Comparison of ENCODE assay signal across 29 cellular contexts in the genomic region with DNA sequence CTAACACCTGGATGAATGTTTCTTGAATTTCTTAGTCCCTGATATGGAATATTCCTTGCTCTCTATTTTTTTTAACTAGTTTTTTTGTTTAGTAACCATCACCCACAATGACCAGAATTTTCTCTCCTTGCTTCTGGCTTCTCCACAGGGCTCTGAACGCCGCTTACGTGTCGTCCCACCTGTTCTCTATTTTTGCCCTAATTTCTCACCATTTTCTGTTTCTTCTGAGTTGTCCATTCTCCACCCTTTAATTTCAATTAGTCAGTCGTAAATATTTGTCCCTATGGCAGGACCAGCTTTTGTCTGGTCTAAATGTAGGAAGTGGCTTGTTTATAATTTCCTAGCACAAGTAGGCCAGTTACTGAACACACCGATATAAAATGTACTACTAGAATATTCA. TPM values are rescaled to one million over a fixed set of nuclear protein-coding genes. Genes with fewer than 3 reads are reported as not detected.
"Had no signal": no experiment of that assay in that cellular context is flagged by ENCODE, and none has a peak within 500 bp of the region (broad histone marks: within the 10 kb centered on the region; RNA-seq: fewer than 3 reads in every experiment).

No MANE protein-coding gene starts in this region.

- H3K27ac Mint-ChIP-seq: immature natural killer cell; memory B cell; naive thymus-derived CD4-positive, alpha-beta T cell; natural killer cell treated with Interleukin-12 subunit alpha and Interleukin-12 subunit beta and Interleukin-15 and Interleukin-18, amount 100 ng/mL, for 72 hours; progenitor cell of endocrine pancreas; stimulated activated naive CD8-positive, alpha-beta T cell treated with anti-CD3 and anti-CD28 coated beads, Interleukin-15, Interleukin-2, amounts not matched to agents 100 ng/mL and 50 ng/mL, for 24 hours had no signal

- H3K27me3 Mint-ChIP-seq: memory B cell; naive thymus-derived CD4-positive, alpha-beta T cell; progenitor cell of endocrine pancreas; stimulated activated naive CD8-positive, alpha-beta T cell treated with anti-CD3 and anti-CD28 coated beads, Interleukin-15, Interleukin-2, amounts not matched to agents 100 ng/mL and 50 ng/mL, for 24 hours had no signal

- H3K4me1 ChIP-seq: left lung, right atrium auricular region, suprapubic skin, upper lobe of right lung had no signal

- H3K4me3 ChIP-seq: left lung, lung, mucosa of descending colon, ovary, right atrium auricular region, skin epidermis, suprapubic skin, thoracic aorta, tibial artery, upper lobe of right lung had no signal

- DNase-seq: hypothalamus; immature natural killer cell; kidney glomerular epithelial cell; left cardiac atrium; left lung; midbrain; mucosa of descending colon; naive thymus-derived CD4-positive, alpha-beta T cell; ovary; stimulated activated CD4-positive, alpha-beta T cell treated with anti-CD3 and anti-CD28 coated beads, Interleukin-12 subunit alpha, Interleukin-12 subunit beta, amount 100 ng/mL, for 4 hours; stimulated activated CD4-positive, alpha-beta T cell treated with anti-CD3 and anti-CD28 coated beads, Interleukin-15, amount 100 ng/mL, for 24 hours; stimulated activated CD4-positive, alpha-beta T cell treated with anti-CD3 and anti-CD28 coated beads, Interleukin-2, amount 100 ng/mL, for 24 hours; stimulated activated CD4-positive, alpha-beta T cell treated with anti-CD3 and anti-CD28 coated beads, Interleukin-4, amount 100 ng/mL, for 1 hour; stimulated activated naive CD4-positive, alpha-beta T cell; tibial artery; trophoblast cell; upper lobe of right lung had no signal

- H3K36me3 Mint-ChIP-seq: immature natural killer cell; memory B cell; naive thymus-derived CD4-positive, alpha-beta T cell; natural killer cell treated with Interleukin-12 subunit alpha and Interleukin-12 subunit beta and Interleukin-15 and Interleukin-18, amount 100 ng/mL, for 72 hours had no signal

- H3K27ac ChIP-seq: ovary, skin epidermis, suprapubic skin, thoracic aorta, tibial artery, upper lobe of right lung had no signal

- H3K4me3 Mint-ChIP-seq: immature natural killer cell; memory B cell; naive thymus-derived CD4-positive, alpha-beta T cell; natural killer cell treated with Interleukin-12 subunit alpha and Interleukin-12 subunit beta and Interleukin-15 and Interleukin-18, amount 100 ng/mL, for 72 hours; stimulated activated naive CD8-positive, alpha-beta T cell treated with anti-CD3 and anti-CD28 coated beads, Interleukin-15, Interleukin-2, amounts not matched to agents 100 ng/mL and 50 ng/mL, for 24 hours had no signal

- ATAC-seq: left lung; mucosa of descending colon; naive thymus-derived CD4-positive, alpha-beta T cell; sciatic nerve; upper lobe of right lung had no signal

- H3K4me1 Mint-ChIP-seq: immature natural killer cell; memory B cell; naive thymus-derived CD4-positive, alpha-beta T cell had no signal

- FAIRE-seq: keratinocyte, urothelium cell line had no signal

- H3K9me3 ChIP-seq: left lung, mucosa of descending colon, ovary, right atrium auricular region, suprapubic skin, thoracic aorta, tibial artery, upper lobe of right lung had no signal

RNA-seq across cellular contexts. Expression of gene PLCB4, which starts 52.3 kb away (rescaled TPM):
- total RNA-seq: natural killer cell treated with Interleukin-12 subunit alpha and Interleukin-12 subunit beta and Interleukin-15 and Interleukin-18, amount 100 ng/mL, for 72 hours had no signal
- polyA plus RNA-seq: immature natural killer cell had no signal
